In the genomic region with DNA sequence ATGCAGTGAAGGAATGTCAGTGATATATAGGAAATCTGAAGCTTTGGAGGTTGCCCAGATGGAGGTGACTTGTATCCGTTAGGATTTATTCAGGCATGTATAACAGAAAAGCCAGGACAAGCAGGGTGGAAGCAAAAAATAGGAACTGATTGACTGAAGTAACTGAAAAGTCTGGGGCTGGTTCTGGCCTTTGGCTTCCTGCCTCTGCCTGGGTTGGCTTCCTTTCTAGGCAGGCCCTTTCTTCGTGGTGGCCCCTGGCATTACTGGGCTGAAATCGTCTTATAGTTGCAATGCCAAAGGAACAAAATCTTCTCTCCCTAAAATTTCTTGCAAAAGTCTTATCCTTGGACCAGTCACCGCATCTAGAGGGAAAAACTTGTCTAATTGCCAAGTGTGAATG, we compare ENCODE assay signal across 30 cellular contexts.
A peak's percentile ranks its signal among the peaks of the same experiment; 100 is the strongest.
DNase-seq lines count a peak whose midpoint lies in the region; ATAC-seq and TF ChIP-seq lines count a peak whose summit lies in the region.
"Had no signal": no experiment of that assay in that cellular context is flagged by ENCODE, and none has a peak within 500 bp of the region (broad histone marks: within the 10 kb centered on the region; RNA-seq: fewer than 3 reads in every experiment).

No MANE protein-coding gene starts in this region.

- POLR2A ChIA-PET in WTC11 (lab: Charles Lee), result no interaction called here
- POLR2A ChIA-PET in naive thymus-derived CD4-positive, alpha-beta T cell (lab: Charles Lee), result no interaction called here

- H3K27me3 Mint-ChIP-seq in WTC11 (ENCODE audit: low read depth), result no peaks in the 10 kb centered on the region
- H3K27me3 Mint-ChIP-seq in naive thymus-derived CD4-positive, alpha-beta T cell, result peaks cover 0 to 12% (median 7%) of the 10 kb centered on the region in 5 donors
- H3K27me3 Mint-ChIP-seq: activated B cell treated with CpG ODN at 0.5 μM for 24 hours; stimulated activated naive CD8-positive, alpha-beta T cell treated with anti-CD3 and anti-CD28 coated beads, Interleukin-15, amount 100 ng/mL, for 72 hours had no signal

- intact Hi-C loops in naive thymus-derived CD4-positive, alpha-beta T cell (cut with micrococcal nuclease), result no loop called here

- H3K9ac ChIP-seq in HUES48 (ENCODE audit: low read depth, low read length) (no peak overlapping the region), iPS-18a (ENCODE audit: low read length) (no peak overlapping the region)

- H3K4me1 ChIP-seq in HUES48 (ENCODE audit: control insufficient read depth, insufficient read depth, low read length), result peaks cover 79% of the 10 kb centered on the region
- peaks cover 64% of the 10 kb centered on the region for H3K4me1 ChIP-seq in iPS-18a (ENCODE audit: control insufficient read depth, low read depth, low read length)
- H3K4me1 ChIP-seq in naive thymus-derived CD4-positive, alpha-beta T cell (ENCODE audit: control insufficient read depth in 2 of 2, insufficient read depth in 2 of 2, low read length in 2 of 2), result no peaks in the 10 kb centered on the region
- H3K4me1 ChIP-seq: breast epithelium had no signal

- no peaks in the 10 kb centered on the region for H3K9me3 ChIP-seq in HUES48 (ENCODE audit: control insufficient read depth, insufficient read depth, low read length)
- no peaks in the 10 kb centered on the region for H3K9me3 ChIP-seq in iPS-18a (ENCODE audit: control insufficient read depth, low read depth, low read length)
- H3K9me3 ChIP-seq in naive thymus-derived CD4-positive, alpha-beta T cell (ENCODE audit: control insufficient read depth in 2 of 3, low read length in 3 of 3), result no peaks in the 10 kb centered on the region
- H3K9me3 ChIP-seq: breast epithelium, gastroesophageal sphincter, Peyer's patch, tibial nerve had no signal

- H3K36me3 ChIP-seq in HUES48 (ENCODE audit: control insufficient read depth, insufficient read depth, low read length) (no peaks in the 10 kb centered on the region), iPS-18a (ENCODE audit: control insufficient read depth, low read depth, low read length) (no peaks in the 10 kb centered on the region)
- no peaks in the 10 kb centered on the region for H3K36me3 ChIP-seq in naive thymus-derived CD4-positive, alpha-beta T cell (ENCODE audit: control insufficient read depth in 2 of 3, insufficient read depth in 3 of 3, low read length in 3 of 3)
- H3K36me3 ChIP-seq: breast epithelium, gastroesophageal sphincter, Peyer's patch, tibial nerve had no signal

- no peak for TF ChIP-seq CTCF in WTC11 (IDR thresholded peaks at IDR 0.05)
- TF ChIP-seq CTCF in GM10266 (IDR thresholded peaks at IDR 0.05; ENCODE audit: control insufficient read depth, insufficient read depth, low read depth, missing control alignments), result no peak

- H3K4me3 ChIP-seq in HUES48 (ENCODE audit: low read depth, low read length) (0 out of 2 replicates have a peak overlapping the region, but pooled peaks have one; percentile 2), iPS-18a (ENCODE audit: low read length) (peak overlapping the region; percentile 39)
- H3K4me3 ChIP-seq in naive thymus-derived CD4-positive, alpha-beta T cell (ENCODE audit: low read length), result no peak overlapping the region
- H3K4me3 ChIP-seq: breast epithelium, gastroesophageal sphincter, Peyer's patch, smooth muscle cell, tibial nerve had no signal

- H3K27ac ChIP-seq in HUES48 (ENCODE audit: low read depth, low read length) (peak overlapping the region; percentile 83), iPS-18a (ENCODE audit: low read length) (no peak overlapping the region)
- H3K27ac ChIP-seq in naive thymus-derived CD4-positive, alpha-beta T cell (ENCODE audit: low read depth, low read length), result no peak overlapping the region
- H3K27ac ChIP-seq: breast epithelium, gastroesophageal sphincter, Peyer's patch, tibial nerve had no signal

- peak overlapping the region; percentile 68 for H3K27ac Mint-ChIP-seq in WTC11
- H3K27ac Mint-ChIP-seq in naive thymus-derived CD4-positive, alpha-beta T cell, result no peak overlapping the region
- H3K27ac Mint-ChIP-seq: activated B cell treated with CpG ODN at 0.5 μM for 24 hours; activated naive CD4-positive, alpha-beta T cell treated with anti-CD3 and anti-CD28 coated beads, Interleukin-2, amount 50 U/mL, for 72 hours; immature natural killer cell; T-cell had no signal

- no peaks in the 10 kb centered on the region for H3K27me3 ChIP-seq in HUES48 (ENCODE audit: control insufficient read depth, insufficient read depth, low read length)
- H3K27me3 ChIP-seq in iPS-18a (ENCODE audit: control insufficient read depth, insufficient read depth, low read length), result no peaks in the 10 kb centered on the region
- no peaks in the 10 kb centered on the region for H3K27me3 ChIP-seq in naive thymus-derived CD4-positive, alpha-beta T cell (ENCODE audit: control insufficient read depth in 2 of 2, insufficient read depth in 2 of 2, low read length in 2 of 2)
- H3K27me3 ChIP-seq: breast epithelium, gastroesophageal sphincter, Peyer's patch, tibial nerve had no signal

- peaks cover 3% of the 10 kb centered on the region for H3K4me1 Mint-ChIP-seq in WTC11
- H3K4me1 Mint-ChIP-seq in naive thymus-derived CD4-positive, alpha-beta T cell, result peaks cover 0 to 2% (median 0%) of the 10 kb centered on the region in 7 donors
- H3K4me1 Mint-ChIP-seq: activated B cell treated with CpG ODN at 0.5 μM for 24 hours; immature natural killer cell; stimulated activated naive CD8-positive, alpha-beta T cell treated with anti-CD3 and anti-CD28 coated beads, Interleukin-15, amount 100 ng/mL, for 72 hours; T-cell had no signal

- ATAC-seq in WTC11, result no peak
- no peak for ATAC-seq in naive thymus-derived CD4-positive, alpha-beta T cell
- ATAC-seq: activated naive CD4-positive, alpha-beta T cell treated with anti-CD3 and anti-CD28 coated beads, Interleukin-2, amount 50 U/mL, for 72 hours; gastroesophageal sphincter; right cardiac atrium; stimulated activated naive CD8-positive, alpha-beta T cell treated with anti-CD3 and anti-CD28 coated beads, Interleukin-15, amount 100 ng/mL, for 72 hours; T-cell had no signal

- no peaks in the 10 kb centered on the region for H3K9me3 Mint-ChIP-seq in WTC11
- peaks cover 0 to 5% (median 3%) of the 10 kb centered on the region in 11 donors for H3K9me3 Mint-ChIP-seq in naive thymus-derived CD4-positive, alpha-beta T cell
- H3K9me3 Mint-ChIP-seq: activated B cell treated with CpG ODN at 0.5 μM for 24 hours; activated naive CD4-positive, alpha-beta T cell treated with anti-CD3 and anti-CD28 coated beads, Interleukin-2, amount 50 U/mL, for 72 hours; neural crest cell; stimulated activated naive CD8-positive, alpha-beta T cell treated with anti-CD3 and anti-CD28 coated beads, Interleukin-15, amount 100 ng/mL, for 72 hours had no signal

- H3K36me3 Mint-ChIP-seq in WTC11, result no peaks in the 10 kb centered on the region
- no peaks in the 10 kb centered on the region for H3K36me3 Mint-ChIP-seq in naive thymus-derived CD4-positive, alpha-beta T cell
- H3K36me3 Mint-ChIP-seq: activated naive CD4-positive, alpha-beta T cell treated with anti-CD3 and anti-CD28 coated beads, Interleukin-2, amount 50 U/mL, for 72 hours; immature natural killer cell; T-cell had no signal

- H3K4me3 Mint-ChIP-seq in WTC11, result 0 out of 2 replicates have a peak overlapping the region, but pooled peaks have one; percentile 3
- no peak overlapping the region for H3K4me3 Mint-ChIP-seq in naive thymus-derived CD4-positive, alpha-beta T cell
- H3K4me3 Mint-ChIP-seq: activated B cell treated with CpG ODN at 0.5 μM for 24 hours; immature natural killer cell; neural crest cell; stimulated activated naive CD8-positive, alpha-beta T cell treated with anti-CD3 and anti-CD28 coated beads, Interleukin-15, amount 100 ng/mL, for 72 hours; T-cell had no signal

- DNase-seq in WTC11 (ENCODE audit: low spot score), result no peak
- peak; percentile 13 for DNase-seq in putamen (ENCODE audit: low spot score)
- DNase-seq in GM10266 (ENCODE audit: extremely low spot score), result no peak
- DNase-seq in naive thymus-derived CD4-positive, alpha-beta T cell, result no peak
- DNase-seq in NCI-H526 (lab: John Stamatoyannopoulos, UW), result no peak
- DNase-seq: activated B cell treated with CpG ODN at 0.5 μM for 24 hours; activated CD4-positive, alpha-beta T cell treated with anti-CD3 and anti-CD28 coated beads, Interleukin-2, amount 50 U/mL, for 1 hour; activated effector memory CD4-positive, alpha-beta T cell treated with Interleukin-2 at 50 U/mL for 16 hours; activated T-cell treated with anti-CD3 and anti-CD28 coated beads, Interleukin-2, amount 50 U/mL, for 1 hour; COR-L47; immature natural killer cell; KG1; left cardiac atrium; mammary epithelial cell; NCI-H1417; NCI-H2029 treated with DMSO at 0.1 percent for 48 hours; Peyer's patch; posterior cingulate gyrus; stimulated activated CD4-positive, alpha-beta T cell treated with anti-CD3 and anti-CD28 coated beads, Interleukin-1b, Interleukin-23, amount 100 ng/mL, for 48 hours; stimulated activated naive CD8-positive, alpha-beta T cell treated with anti-CD3 and anti-CD28 coated beads, Interleukin-15, amount 100 ng/mL, for 72 hours; T-cell had no signal

- CTCF ChIA-PET in WTC11 (lab: Charles Lee), result interaction anchor here (7.5 kb wide), 1 partner anchor 11 kb away, joined by 78 read pairs; no protein-coding TSS in a partner anchor
- CTCF ChIA-PET in naive thymus-derived CD4-positive, alpha-beta T cell (lab: Charles Lee), result no interaction called here

TF ChIP-seq in WTC11, 78 proteins besides CTCF, POLR2A, EP300 and RAD21 (continues in another document):
- TF ChIP-seq, protein P1, sequence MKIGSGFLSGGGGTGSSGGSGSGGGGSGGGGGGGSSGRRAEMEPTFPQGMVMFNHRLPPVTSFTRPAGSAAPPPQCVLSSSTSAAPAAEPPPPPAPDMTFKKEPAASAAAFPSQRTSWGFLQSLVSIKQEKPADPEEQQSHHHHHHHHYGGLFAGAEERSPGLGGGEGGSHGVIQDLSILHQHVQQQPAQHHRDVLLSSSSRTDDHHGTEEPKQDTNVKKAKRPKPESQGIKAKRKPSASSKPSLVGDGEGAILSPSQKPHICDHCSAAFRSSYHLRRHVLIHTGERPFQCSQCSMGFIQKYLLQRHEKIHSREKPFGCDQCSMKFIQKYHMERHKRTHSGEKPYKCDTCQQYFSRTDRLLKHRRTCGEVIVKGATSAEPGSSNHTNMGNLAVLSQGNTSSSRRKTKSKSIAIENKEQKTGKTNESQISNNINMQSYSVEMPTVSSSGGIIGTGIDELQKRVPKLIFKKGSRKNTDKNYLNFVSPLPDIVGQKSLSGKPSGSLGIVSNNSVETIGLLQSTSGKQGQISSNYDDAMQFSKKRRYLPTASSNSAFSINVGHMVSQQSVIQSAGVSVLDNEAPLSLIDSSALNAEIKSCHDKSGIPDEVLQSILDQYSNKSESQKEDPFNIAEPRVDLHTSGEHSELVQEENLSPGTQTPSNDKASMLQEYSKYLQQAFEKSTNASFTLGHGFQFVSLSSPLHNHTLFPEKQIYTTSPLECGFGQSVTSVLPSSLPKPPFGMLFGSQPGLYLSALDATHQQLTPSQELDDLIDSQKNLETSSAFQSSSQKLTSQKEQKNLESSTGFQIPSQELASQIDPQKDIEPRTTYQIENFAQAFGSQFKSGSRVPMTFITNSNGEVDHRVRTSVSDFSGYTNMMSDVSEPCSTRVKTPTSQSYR (CRISPR knock-in tag; IDR thresholded peaks at IDR 0.05), result no peak
